In genomic region chr2:97992836-97993825, GRCh38 we compare ENCODE assay signal across 1 cellular context.
TF ChIP-seq lines count a peak whose summit lies in the region.

No MANE protein-coding gene starts in this region.

TF ChIP-seq in SK-N-SH treated with all-trans-retinoic acid at 6 μM for 48 hours, 23 proteins besides CTCF, POLR2A, EP300 and RAD21 (continued from another document):
- TF ChIP-seq ZNF565 (CRISPR knock-in tag; conservative IDR thresholded peaks at IDR 0.05; ENCODE audit: low read depth) = no peak
- TF ChIP-seq ISL1 (CRISPR knock-in tag; IDR thresholded peaks at IDR 0.05) = no peak
- TF ChIP-seq TCF4 (CRISPR knock-in tag; IDR thresholded peaks at IDR 0.05; ENCODE audit: borderline replicate concordance) = no peak
- no peak for TF ChIP-seq ZFP3 (CRISPR knock-in tag; IDR thresholded peaks at IDR 0.05)
- no peak for TF ChIP-seq TOX (CRISPR knock-in tag; IDR thresholded peaks at IDR 0.05; ENCODE audit: borderline replicate concordance)
- no peak for TF ChIP-seq ZC3H10 (CRISPR knock-in tag; IDR thresholded peaks at IDR 0.05)
- TF ChIP-seq CREB5 (CRISPR knock-in tag; IDR thresholded peaks at IDR 0.05; ENCODE audit: low read depth) = no peak
- TF ChIP-seq ESRRG (CRISPR knock-in tag; IDR thresholded peaks at IDR 0.05) = no peak
- TF ChIP-seq GLIS3 (CRISPR knock-in tag; IDR thresholded peaks at IDR 0.05) = no peak
- no peak for TF ChIP-seq ZNF8 (CRISPR knock-in tag; IDR thresholded peaks at IDR 0.05)
